16 cellular contexts compared by ENCODE assay signal in genomic region chr14:31441273-31442110, GRCh38. TPM values are rescaled to one million over a fixed set of nuclear protein-coding genes. Genes with fewer than 3 reads are reported as not detected.
DNase-seq lines count a peak whose midpoint lies in the region; ATAC-seq and TF ChIP-seq lines count a peak whose summit lies in the region.
"Had no signal": no experiment of that assay in that cellular context is flagged by ENCODE, and none has a peak within 500 bp of the region (broad histone marks: within the 10 kb centered on the region; RNA-seq: fewer than 3 reads in every experiment).

No MANE protein-coding gene starts in this region.

- ATAC-seq in HG02759 (IDR thresholded peaks at IDR 0.05; ENCODE audit: unreplicated experiment), result no peak
- ATAC-seq: activated T-cell treated with anti-CD3 and anti-CD28 coated beads, Interleukin-2, amount 50 U/mL, for 4 hours had no signal

- H3K4me3 Mint-ChIP-seq in nephron, result no peak overlapping the region
- no peak overlapping the region for H3K4me3 Mint-ChIP-seq in CD8-positive, alpha-beta memory T cell
- H3K4me3 Mint-ChIP-seq: activated T-cell treated with anti-CD3 and anti-CD28 coated beads, Interleukin-2, amount 50 U/mL, for 4 hours; CD4-positive, alpha-beta T cell; naive B cell had no signal

- CTCF ChIA-PET in CD8-positive, alpha-beta memory T cell (lab: Charles Lee), result no interaction called here

- no peaks in the 10 kb centered on the region for H3K4me1 Mint-ChIP-seq in nephron
- no peaks in the 10 kb centered on the region for H3K4me1 Mint-ChIP-seq in CD8-positive, alpha-beta memory T cell

- H3K9me3 Mint-ChIP-seq in nephron, result peaks cover 11% of the 10 kb centered on the region
- H3K9me3 Mint-ChIP-seq in CD8-positive, alpha-beta memory T cell, result no peaks in the 10 kb centered on the region
- H3K9me3 Mint-ChIP-seq: CD4-positive, alpha-beta T cell had no signal

- POLR2A ChIA-PET in CD8-positive, alpha-beta memory T cell (lab: Charles Lee), result no interaction called here

- no peak for TF ChIP-seq CTCF in nephron (IDR thresholded peaks at IDR 0.05; ENCODE audit: unreplicated experiment in 3 of 3)

- H3K27me3 Mint-ChIP-seq in nephron (ENCODE audit: low read depth), result no peaks in the 10 kb centered on the region
- no peaks in the 10 kb centered on the region for H3K27me3 Mint-ChIP-seq in CD8-positive, alpha-beta memory T cell
- H3K27me3 Mint-ChIP-seq: CD4-positive, alpha-beta T cell; naive B cell had no signal

- H3K36me3 ChIP-seq in CD8-positive, alpha-beta memory T cell (ENCODE audit: insufficient read depth, low read length), result no peaks in the 10 kb centered on the region

- DNase-seq in AG08395 (ENCODE audit: low spot score) (peak; percentile 35), OCI-M1 (lab: John Stamatoyannopoulos, UW) (peak; percentile 15), erythroblast (lab: John Stamatoyannopoulos, UW) (peak; percentile 14 to 54)
- DNase-seq in stimulated activated CD4-positive, alpha-beta T cell treated with anti-CD3 and anti-CD28 coated beads, Interleukin-4, amount 100 ng/mL, for 4 hours, result no peak
- DNase-seq in stimulated activated CD8-positive, alpha-beta memory T cell treated with anti-CD3 and anti-CD28 coated beads, Interleukin-4, amount 100 ng/mL, for 48 hours, result no peak
- DNase-seq in CD8-positive, alpha-beta memory T cell, result no peak
- DNase-seq: activated T-cell treated with anti-CD3 and anti-CD28 coated beads, Interleukin-2, amount 50 U/mL, for 4 hours; CD4-positive, alpha-beta T cell; hypothalamus; naive B cell; NCI-H187 had no signal

- H3K9me3 ChIP-seq in CD8-positive, alpha-beta memory T cell (ENCODE audit: low read length), result no peaks in the 10 kb centered on the region

- no peak overlapping the region for H3K27ac ChIP-seq in CD8-positive, alpha-beta memory T cell (ENCODE audit: low read depth, low read length)

- peak overlapping the region in 2 of 3 experiments; percentile 53 to 78 for H3K27ac Mint-ChIP-seq in nephron
- no peak overlapping the region for H3K27ac Mint-ChIP-seq in CD8-positive, alpha-beta memory T cell
- H3K27ac Mint-ChIP-seq: CD4-positive, alpha-beta T cell had no signal

- peaks cover 40% of the 10 kb centered on the region for H3K36me3 Mint-ChIP-seq in nephron (ENCODE audit: low read depth)
- H3K36me3 Mint-ChIP-seq in CD8-positive, alpha-beta memory T cell, result peaks cover 6 to 18% (median 12%) of the 10 kb centered on the region in 3 donors

- TF ChIP-seq POLR2A in erythroblast (IDR thresholded peaks at IDR 0.05; ENCODE audit: low read length), result no peak

- no peaks in the 10 kb centered on the region for H3K27me3 ChIP-seq in CD8-positive, alpha-beta memory T cell (ENCODE audit: insufficient read depth, low read length, poor library complexity, severe bottlenecking)

- no peak overlapping the region for H3K4me3 ChIP-seq in CD8-positive, alpha-beta memory T cell (ENCODE audit: low read length)

- no peaks in the 10 kb centered on the region for H3K4me1 ChIP-seq in CD8-positive, alpha-beta memory T cell (ENCODE audit: insufficient read depth, low read length)

RNA-seq across cellular contexts. Expression of gene DTD2, which starts 15.8 kb away (rescaled TPM):
- total RNA-seq in CD8-positive, alpha-beta memory T cell, result 10 to 100 TPM; 28.4 to 28.7 TPM
- polyA plus RNA-seq in CD8-positive, alpha-beta memory T cell, result 18.0 TPM

RNA-seq across cellular contexts. Expression of gene HEATR5A, which starts 21.1 kb away (rescaled TPM):
- 10 to 100 TPM; 12.7 to 13.8 TPM for total RNA-seq in CD8-positive, alpha-beta memory T cell
- polyA plus RNA-seq in CD8-positive, alpha-beta memory T cell, result 6.1 TPM

RNA-seq across cellular contexts. Expression of gene GPR33, which starts 46.3 kb away (rescaled TPM):
- not detected for total RNA-seq in CD8-positive, alpha-beta memory T cell
- not detected for polyA plus RNA-seq in CD8-positive, alpha-beta memory T cell
- total RNA-seq: activated T-cell treated with anti-CD3 and anti-CD28 coated beads, Interleukin-2, amount 50 U/mL, for 4 hours; CD4-positive, alpha-beta T cell; cerebellum; HT1080; OCI-LY7 had no signal

Comparison
In these comparisons a context has a peak if more than half of its experiments do, and no peak if none do; other contexts are left out.
1. DNase-seq: peak in AG08395 (single experiment), OCI-M1 (single experiment) and erythroblast (2 of 2); none in stimulated activated CD4-positive, alpha-beta T cell treated with anti-CD3 and anti-CD28 coated beads, Interleukin-4, amount 100 ng/mL, for 4 hours (0 of 2), stimulated activated CD8-positive, alpha-beta memory T cell treated with anti-CD3 and anti-CD28 coated beads, Interleukin-4, amount 100 ng/mL, for 48 hours (single experiment) and CD8-positive, alpha-beta memory T cell (0 of 5).
2. H3K27ac Mint-ChIP-seq: peak in nephron (2 of 3); none in CD8-positive, alpha-beta memory T cell (0 of 8).